ENCODE assay signal across 1 cellular context in genomic region chr7:73448609-73449008, GRCh38.
TF ChIP-seq lines count a peak whose summit lies in the region.

No MANE protein-coding gene starts in this region.

TF ChIP-seq in endothelial cell of umbilical vein, 7 proteins besides CTCF, POLR2A, EP300 and RAD21 (continued from another document):
- TF ChIP-seq MYC (IDR thresholded peaks at IDR 0.05; ENCODE audit: low read depth, low read length) (no peak), EZH2 (IDR thresholded peaks at IDR 0.05; ENCODE audit: borderline replicate concordance, low read depth, low read length, severe bottlenecking) (no peak)
